ENCODE assay signal across 1 cellular context in genomic region chr10:29648114-29648982, GRCh38.
TF ChIP-seq lines count a peak whose summit lies in the region.

No MANE protein-coding gene starts in this region.

TF ChIP-seq in HCT116, 20 proteins besides CTCF, POLR2A, EP300 and RAD21 (continued from another document):
- TF ChIP-seq REST (IDR thresholded peaks at IDR 0.05; ENCODE audit: low read depth) = no peak
